ENCODE assay signal across 10 cellular contexts in the genomic region with DNA sequence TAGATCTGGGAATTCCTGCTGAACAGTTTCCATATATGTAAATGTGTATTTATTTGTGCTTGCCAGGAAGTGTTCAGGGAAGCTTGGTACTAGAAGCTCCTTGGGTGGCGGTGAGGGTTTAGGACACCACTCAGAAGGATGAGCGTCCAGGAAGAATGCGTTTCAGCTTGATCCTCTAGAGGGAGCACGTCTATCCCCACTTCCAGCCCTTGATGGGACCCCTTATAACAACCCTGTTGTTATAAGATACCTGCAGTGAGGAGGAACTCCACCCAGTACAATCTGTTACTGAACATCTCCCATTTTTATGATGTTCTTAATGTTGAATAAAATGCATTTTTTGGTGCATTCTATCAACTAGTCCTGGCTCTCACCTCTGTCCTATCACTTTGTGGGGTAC.
DNase-seq lines count a peak whose midpoint lies in the region; TF ChIP-seq lines count a peak whose summit lies in the region.
"Had no signal": no experiment of that assay in that cellular context is flagged by ENCODE, and none has a peak within 500 bp of the region (broad histone marks: within the 10 kb centered on the region; RNA-seq: fewer than 3 reads in every experiment).

No MANE protein-coding gene starts in this region.

- no peaks in the 10 kb centered on the region for H3K9me3 ChIP-seq in AG04450 (ENCODE audit: control insufficient read depth, insufficient read depth, low read length)
- no peaks in the 10 kb centered on the region for H3K9me3 ChIP-seq in SJCRH30 (replicated peaks)
- H3K9me3 ChIP-seq: ovary had no signal

- H3K4me3 ChIP-seq in AG04450 (ENCODE audit: low read depth, low read length): no peak overlapping the region
- no peak overlapping the region for H3K4me3 ChIP-seq in SJCRH30
- H3K4me3 ChIP-seq in foreskin fibroblast (ENCODE audit: low read depth in 1 of 2, low read length in 2 of 2): no peak overlapping the region
- H3K4me3 ChIP-seq: ovary had no signal

- TF ChIP-seq CTCF in AG04450 (IDR thresholded peaks at IDR 0.05; ENCODE audit: low read depth, low read length) (peak; percentile 41), GM10248 (IDR thresholded peaks at IDR 0.05; ENCODE audit: control extremely low read depth, extremely low read depth, low read depth, missing control alignments) (peak; percentile 24), foreskin fibroblast (IDR thresholded peaks at IDR 0.05; ENCODE audit: low read depth, low read length) (peak; percentile 32)

- POLR2A ChIA-PET in AG04450 (lab: Yijun Ruan, JAX) (no interaction called here), GM10248 (lab: Yijun Ruan, JAX) (no interaction called here)

- DNase-seq in AG04450 (ENCODE audit: low read depth, low spot score): no peak
- DNase-seq in GM10248 (ENCODE audit: extremely low spot score): no peak
- peak; percentile 17 to 60 for DNase-seq in SJCRH30
- no peak for DNase-seq in foreskin fibroblast
- DNase-seq in putamen (ENCODE audit: low spot score): no peak
- no peak for DNase-seq in DMS79 (lab: John Stamatoyannopoulos, UW)
- no peak for DNase-seq in GDM1 (lab: John Stamatoyannopoulos, UW)
- no peak for DNase-seq in C1 segment of cervical spinal cord (lab: John Stamatoyannopoulos, UW)
- DNase-seq: NCI-H1092 treated with DMSO at 0.1 percent for 48 hours, ovary had no signal

- no peak overlapping the region for H3K27ac ChIP-seq in AG04450 (ENCODE audit: low read depth, low read length)
- H3K27ac ChIP-seq in SJCRH30: no peak overlapping the region
- H3K27ac ChIP-seq: ovary had no signal

- no peaks in the 10 kb centered on the region for H3K36me3 ChIP-seq in SJCRH30
- H3K36me3 ChIP-seq: ovary had no signal

- H3K27me3 ChIP-seq in AG04450 (ENCODE audit: control insufficient read depth, insufficient read depth, low read length): no peaks in the 10 kb centered on the region
- H3K27me3 ChIP-seq in SJCRH30: no peaks in the 10 kb centered on the region
- H3K27me3 ChIP-seq: ovary had no signal

- H3K4me1 ChIP-seq in SJCRH30: no peaks in the 10 kb centered on the region

- CTCF ChIA-PET in AG04450 (lab: Charles Lee): interaction anchor here (0.6 to 4.3 kb wide), 10 partner anchors 9 to 389 kb away, joined by 3 to 20 read pairs (median 6); partner anchors contain the start of gene LSM11
- CTCF ChIA-PET in GM10248 (lab: Yijun Ruan, JAX): interaction anchor here (0.6 to 5.3 kb wide), 7 partner anchors 9 to 389 kb away, joined by 3 to 39 read pairs (median 5); partner anchors contain the start of gene LSM11

Comparison
In these comparisons a context has a peak if more than half of its experiments do, and no peak if none do; other contexts are left out.
1. DNase-seq: peak in SJCRH30 (2 of 2); none in AG04450 (single experiment), GM10248 (single experiment), foreskin fibroblast (0 of 2), putamen (single experiment), DMS79 (single experiment), GDM1 (single experiment) and C1 segment of cervical spinal cord (0 of 14).
2. Peak in every context shown above with its lines, with median percentiles within 50 percentile points of each other: CTCF ChIP-seq.